In genomic region chr2:173087793-173088493, GRCh38 we compare ENCODE assay signal across 21 cellular contexts. TPM values are rescaled to one million over a fixed set of nuclear protein-coding genes. Genes with fewer than 3 reads are reported as not detected.
DNase-seq lines count a peak whose midpoint lies in the region; ATAC-seq, FAIRE-seq and TF ChIP-seq lines count a peak whose summit lies in the region.
"Had no signal": no experiment of that assay in that cellular context is flagged by ENCODE, and none has a peak within 500 bp of the region (broad histone marks: within the 10 kb centered on the region; RNA-seq: fewer than 3 reads in every experiment).

No MANE protein-coding gene starts in this region.

- H3K27me3 ChIP-seq in thyroid gland: no peaks in the 10 kb centered on the region
- H3K27me3 ChIP-seq: testis had no signal

- CTCF ChIA-PET in T-cell (lab: Charles Lee): interaction anchor here in 1 of 2 donors (0.8 kb wide), 1 partner anchor 15 kb away, joined by 3 read pairs; no protein-coding TSS in a partner anchor

- ATAC-seq in mucosa of descending colon (peak; percentile 46), T-cell (replicated peaks in 1 of 4) (no peak)
- ATAC-seq: activated CD8-positive, alpha-beta T cell treated with anti-CD3 and anti-CD28 coated beads, Interleukin-2, amount 10 ng/mL, durations not matched to agents 7 days and 5 days; activated T-cell treated with anti-CD3 and anti-CD28 coated beads, Interleukin-2, amount 50 U/mL, for 4 hours; naive thymus-derived CD8-positive, alpha-beta T cell had no signal

- POLR2A ChIA-PET in T-cell (lab: Charles Lee): no interaction called here

- H3K4me3 ChIP-seq in mucosa of descending colon (no peak overlapping the region), thyroid gland (replicated peaks in 1 of 3) (no peak overlapping the region)
- H3K4me3 ChIP-seq: testis had no signal

- WGBS in thyroid gland, 2 donors: 76 to 78% methylated on average over 4 of the region's 4 CpGs

- no peaks in the 10 kb centered on the region for H3K4me1 Mint-ChIP-seq in T-cell
- H3K4me1 Mint-ChIP-seq: naive thymus-derived CD8-positive, alpha-beta T cell had no signal

- intact Hi-C loops in mucosa of descending colon (cut with DNase I, micrococcal nuclease) (no loop called here), thyroid gland (cut with DNase I) (no loop called here)

- peaks cover 3 to 11% of the 10 kb centered on the region in 2 donors for H3K27me3 Mint-ChIP-seq in T-cell
- H3K27me3 Mint-ChIP-seq: brain, progenitor cell of endocrine pancreas had no signal

- H3K27ac Mint-ChIP-seq in T-cell: no peak overlapping the region
- H3K27ac Mint-ChIP-seq: activated CD8-positive, alpha-beta T cell treated with anti-CD3 and anti-CD28 coated beads, Interleukin-2, amount 10 ng/mL, durations not matched to agents 7 days and 5 days; activated naive CD8-positive, alpha-beta T cell; naive thymus-derived CD8-positive, alpha-beta T cell; progenitor cell of endocrine pancreas had no signal

- H3K9me3 ChIP-seq in mucosa of descending colon: no peaks in the 10 kb centered on the region
- no peaks in the 10 kb centered on the region for H3K9me3 ChIP-seq in thyroid gland
- H3K9me3 ChIP-seq: testis had no signal

- TF ChIP-seq POLR2A in thyroid gland (IDR thresholded peaks at IDR 0.05): no peak

- peak; percentile 18 for DNase-seq in NCI-H748 (lab: John Stamatoyannopoulos, UW; ENCODE audit: unreplicated experiment)
- DNase-seq in NCI-H748 treated with DMSO at 0.1 percent for 48 hours (lab: John Stamatoyannopoulos, UW): no peak
- DNase-seq in mucosa of descending colon: no peak
- no peak for DNase-seq in thyroid gland
- DNase-seq in GM19239 (ENCODE audit: insufficient read length, low spot score): no peak
- DNase-seq in T-cell: no peak
- DNase-seq in DMS153 (lab: John Stamatoyannopoulos, UW): no peak
- DNase-seq: activated CD8-positive, alpha-beta T cell treated with anti-CD3 and anti-CD28 coated beads, Interleukin-2, amount 10 ng/mL, durations not matched to agents 7 days and 5 days; activated T-cell treated with anti-CD3 and anti-CD28 coated beads, Interleukin-2, amount 50 U/mL, for 4 hours; dermis blood vessel endothelial cell; naive thymus-derived CD8-positive, alpha-beta T cell; NCI-H1436; SHP77; stimulated activated CD4-positive, alpha-beta T cell treated with anti-CD3 and anti-CD28 coated beads, Interleukin-12 subunit alpha, Interleukin-12 subunit beta, amount 100 ng/mL, for 4 hours; T-helper 2 cell; testis had no signal

- H3K4me1 ChIP-seq in mucosa of descending colon (ENCODE audit: low read depth): no peaks in the 10 kb centered on the region
- peaks cover 19 to 25% of the 10 kb centered on the region in 2 donors for H3K4me1 ChIP-seq in thyroid gland

- no peak overlapping the region for H3K4me3 Mint-ChIP-seq in T-cell
- H3K4me3 Mint-ChIP-seq: activated CD8-positive, alpha-beta T cell treated with anti-CD3 and anti-CD28 coated beads, Interleukin-2, amount 10 ng/mL, durations not matched to agents 7 days and 5 days; activated naive CD8-positive, alpha-beta T cell; activated T-cell treated with anti-CD3 and anti-CD28 coated beads, Interleukin-2, amount 50 U/mL, for 4 hours; brain; naive thymus-derived CD8-positive, alpha-beta T cell had no signal

- H3K9me3 Mint-ChIP-seq in T-cell: no peaks in the 10 kb centered on the region
- H3K9me3 Mint-ChIP-seq: activated T-cell treated with anti-CD3 and anti-CD28 coated beads, Interleukin-2, amount 50 U/mL, for 4 hours; brain; naive thymus-derived CD8-positive, alpha-beta T cell had no signal

- no peak for FAIRE-seq in GM19239 (lab: Jason Lieb, UNC)
- FAIRE-seq: A204.1 had no signal

- no peaks in the 10 kb centered on the region for H3K36me3 Mint-ChIP-seq in T-cell
- H3K36me3 Mint-ChIP-seq: activated naive CD8-positive, alpha-beta T cell; naive thymus-derived CD8-positive, alpha-beta T cell had no signal

- H3K27ac ChIP-seq in VCaP (peak overlapping the region; percentile 24; the same call in 1 of the 2 replicates), thyroid gland (peak overlapping the region in 2 of 3 donors; percentile 20 to 84)

- TF ChIP-seq CTCF in VCaP (conservative IDR thresholded peaks at IDR 0.05) (no peak), mucosa of descending colon (IDR thresholded peaks at IDR 0.05) (no peak), thyroid gland (IDR thresholded peaks at IDR 0.05) (no peak)

- no peaks in the 10 kb centered on the region for H3K36me3 ChIP-seq in mucosa of descending colon (ENCODE audit: low read depth)
- H3K36me3 ChIP-seq in thyroid gland: no peaks in the 10 kb centered on the region

RNA-seq across cellular contexts. Expression of gene MAP3K20, which starts 12.3 kb away (rescaled TPM):
- total RNA-seq in mucosa of descending colon (100 to 1,000 TPM in 1 of 3 donors, 10 to 100 TPM in 1, 1 to 10 TPM in 1; 8.8 to 238 (median 30.5) TPM), thyroid gland (10 to 100 TPM; 24.1 to 34.5 (median 25.6) TPM), T-cell (1 to 10 TPM; 1.1 to 3.0 (median 1.4) TPM)
